ENCODE assay signal across 8 cellular contexts in genomic region chr22:19942886-19943664, GRCh38. TPM values are rescaled to one million over a fixed set of nuclear protein-coding genes. Genes with fewer than 3 reads are reported as not detected.
DNase-seq lines count a peak whose midpoint lies in the region; ATAC-seq lines count a peak whose summit lies in the region.

No MANE protein-coding gene starts in this region.

- no peaks in the 10 kb centered on the region for H3K9me3 Mint-ChIP-seq in CD4-positive, alpha-beta memory T cell
- no peaks in the 10 kb centered on the region for H3K9me3 Mint-ChIP-seq in activated T-helper 1 cell treated with anti-CD3 and anti-CD28 coated beads, Interleukin-12 subunit alpha, Interleukin-12 subunit beta, Interleukin-2, Interleukin-4 antibody, amounts not matched to agents 30 ng/mL and 10 ng/mL and 1 ng/mL, durations not matched to agents 14 hours and 24 hours and 36 hours

- H3K27ac Mint-ChIP-seq in CD4-positive, alpha-beta memory T cell: peak overlapping the region; percentile 81 to 97 (median 96)
- H3K27ac Mint-ChIP-seq in activated T-helper 1 cell treated with anti-CD3 and anti-CD28 coated beads, Interleukin-12 subunit alpha, Interleukin-12 subunit beta, Interleukin-2, Interleukin-4 antibody, amounts not matched to agents 30 ng/mL and 10 ng/mL and 1 ng/mL, durations not matched to agents 14 hours and 24 hours and 36 hours: peak overlapping the region; percentile 93

- peak overlapping the region; percentile 92 to 96 (median 94) for H3K4me3 Mint-ChIP-seq in CD4-positive, alpha-beta memory T cell
- H3K4me3 Mint-ChIP-seq in activated T-helper 1 cell treated with anti-CD3 and anti-CD28 coated beads, Interleukin-12 subunit alpha, Interleukin-12 subunit beta, Interleukin-2, Interleukin-4 antibody, amounts not matched to agents 30 ng/mL and 10 ng/mL and 1 ng/mL, durations not matched to agents 14 hours and 24 hours and 36 hours: peak overlapping the region; percentile 98

- POLR2A ChIA-PET in CD4-positive, alpha-beta memory T cell (lab: Charles Lee; ENCODE audit: partially characterized antibody): interaction anchor here (1.4 to 2.6 kb wide), 5 partner anchors 78 to 496 kb away, joined by 4 to 17 read pairs (median 6); partner anchors contain the start of genes C22orf39, GNB1L, RTL10 and TANGO2

- CTCF ChIA-PET in CD4-positive, alpha-beta memory T cell (lab: Charles Lee; ENCODE audit: partially characterized antibody): interaction anchor here (1.4 kb wide), 1 partner anchor 212 kb away, joined by 4 read pairs; no protein-coding TSS in a partner anchor

- no peaks in the 10 kb centered on the region for H3K9me3 ChIP-seq in CD4-positive, alpha-beta memory T cell (ENCODE audit: control insufficient read depth in 1 of 2, low read length in 2 of 2)

- H3K27ac ChIP-seq in CD4-positive, alpha-beta memory T cell (ENCODE audit: low read depth, low read length): peak overlapping the region; percentile 80
- H3K27ac ChIP-seq in rectal smooth muscle tissue (ENCODE audit: low read depth, low read length): peak overlapping the region; percentile 95

- no peaks in the 10 kb centered on the region for H3K36me3 ChIP-seq in CD4-positive, alpha-beta memory T cell (ENCODE audit: insufficient read depth, low read length)
- H3K36me3 ChIP-seq in rectal smooth muscle tissue (ENCODE audit: control insufficient read depth, insufficient read depth, low read length): no peaks in the 10 kb centered on the region

- DNase-seq in CD4-positive, alpha-beta memory T cell: no peak
- DNase-seq in KBM-7: peak; percentile 55
- no peak for DNase-seq in activated T-helper 1 cell treated with anti-CD3 and anti-CD28 coated beads, Interleukin-12 subunit alpha, Interleukin-12 subunit beta, Interleukin-2, Interleukin-4 antibody, amounts not matched to agents 30 ng/mL and 10 ng/mL and 1 ng/mL, durations not matched to agents 14 hours and 24 hours and 36 hours (ENCODE audit: low spot score)
- DNase-seq in glomerular visceral epithelial cell (ENCODE audit: extremely low spot score): peak; percentile 66
- DNase-seq in globus pallidus (ENCODE audit: low spot score): no peak
- DNase-seq in GM19238 (ENCODE audit: insufficient read length, low spot score): no peak

- in situ Hi-C loops in KBM-7 (cut with MboI; ENCODE audit: low pct_unique_long_range_greater_than_20kb, low sequenced_read_pairs): no loop called here

- no peaks in the 10 kb centered on the region for H3K27me3 Mint-ChIP-seq in CD4-positive, alpha-beta memory T cell
- H3K27me3 Mint-ChIP-seq in activated T-helper 1 cell treated with anti-CD3 and anti-CD28 coated beads, Interleukin-12 subunit alpha, Interleukin-12 subunit beta, Interleukin-2, Interleukin-4 antibody, amounts not matched to agents 30 ng/mL and 10 ng/mL and 1 ng/mL, durations not matched to agents 14 hours and 24 hours and 36 hours (ENCODE audit: insufficient read depth): peaks cover 1% of the 10 kb centered on the region

- no peaks in the 10 kb centered on the region for H3K27me3 ChIP-seq in CD4-positive, alpha-beta memory T cell (ENCODE audit: insufficient read depth, low read length)
- no peaks in the 10 kb centered on the region for H3K27me3 ChIP-seq in rectal smooth muscle tissue (ENCODE audit: control insufficient read depth, insufficient read depth, low read length)

- H3K4me1 ChIP-seq in CD4-positive, alpha-beta memory T cell (ENCODE audit: insufficient read depth, low read length): peaks cover 39% of the 10 kb centered on the region
- peaks cover 26% of the 10 kb centered on the region for H3K4me1 ChIP-seq in rectal smooth muscle tissue (ENCODE audit: control insufficient read depth, insufficient read depth, low read length)

- intact Hi-C loops in CD4-positive, alpha-beta memory T cell (cut with micrococcal nuclease): no loop called here
- intact Hi-C loops in activated T-helper 1 cell treated with anti-CD3 and anti-CD28 coated beads, Interleukin-12 subunit alpha, Interleukin-12 subunit beta, Interleukin-2, Interleukin-4 antibody, amounts not matched to agents 30 ng/mL and 10 ng/mL and 1 ng/mL, durations not matched to agents 14 hours and 24 hours and 36 hours (cut with micrococcal nuclease): loop anchor here (5.0 kb wide), 1 partner anchor 51 kb away; no protein-coding TSS in a partner anchor

- ATAC-seq in GM18868 (IDR thresholded peaks at IDR 0.05; ENCODE audit: unreplicated experiment): no peak

- H3K4me3 ChIP-seq in CD4-positive, alpha-beta memory T cell (ENCODE audit: low read length in 2 of 2): peak overlapping the region; percentile 72 to 91
- H3K4me3 ChIP-seq in rectal smooth muscle tissue (ENCODE audit: low read length): peak overlapping the region; percentile 73

- peak overlapping the region; percentile 7 for H3K9ac ChIP-seq in rectal smooth muscle tissue (ENCODE audit: low read length)

- peaks cover 25 to 59% (median 44%) of the 10 kb centered on the region in 4 donors for H3K4me1 Mint-ChIP-seq in CD4-positive, alpha-beta memory T cell
- H3K4me1 Mint-ChIP-seq in activated T-helper 1 cell treated with anti-CD3 and anti-CD28 coated beads, Interleukin-12 subunit alpha, Interleukin-12 subunit beta, Interleukin-2, Interleukin-4 antibody, amounts not matched to agents 30 ng/mL and 10 ng/mL and 1 ng/mL, durations not matched to agents 14 hours and 24 hours and 36 hours (ENCODE audit: low read depth): peaks cover 36% of the 10 kb centered on the region

- H3K36me3 Mint-ChIP-seq in CD4-positive, alpha-beta memory T cell: peaks cover under 1 to 10% of the 10 kb centered on the region in 2 donors
- peaks cover 8% of the 10 kb centered on the region for H3K36me3 Mint-ChIP-seq in activated T-helper 1 cell treated with anti-CD3 and anti-CD28 coated beads, Interleukin-12 subunit alpha, Interleukin-12 subunit beta, Interleukin-2, Interleukin-4 antibody, amounts not matched to agents 30 ng/mL and 10 ng/mL and 1 ng/mL, durations not matched to agents 14 hours and 24 hours and 36 hours (ENCODE audit: low read depth)

RNA-seq across cellular contexts. Expression of gene TXNRD2, which starts 1.5 kb away (rescaled TPM):
- 10 to 100 TPM; 34.2 to 35.9 TPM for total RNA-seq in CD4-positive, alpha-beta memory T cell
- polyA plus RNA-seq in CD4-positive, alpha-beta memory T cell: 10 to 100 TPM in 1 of 2 donors, 1 to 10 TPM in 1; 8.5 to 11.2 TPM
- 19.0 and 20.0 TPM in 2 replicates for total RNA-seq in activated T-helper 1 cell treated with anti-CD3 and anti-CD28 coated beads, Interleukin-12 subunit alpha, Interleukin-12 subunit beta, Interleukin-2, Interleukin-4 antibody, amounts not matched to agents 30 ng/mL and 10 ng/mL and 1 ng/mL, durations not matched to agents 14 hours and 24 hours and 36 hours

RNA-seq across cellular contexts. Expression of gene COMT, which starts 1.5 kb away (rescaled TPM):
- 10 to 100 TPM; 36.8 to 39.2 TPM for total RNA-seq in CD4-positive, alpha-beta memory T cell
- polyA plus RNA-seq in CD4-positive, alpha-beta memory T cell: 10 to 100 TPM; 93.1 to 93.9 TPM
- total RNA-seq in activated T-helper 1 cell treated with anti-CD3 and anti-CD28 coated beads, Interleukin-12 subunit alpha, Interleukin-12 subunit beta, Interleukin-2, Interleukin-4 antibody, amounts not matched to agents 30 ng/mL and 10 ng/mL and 1 ng/mL, durations not matched to agents 14 hours and 24 hours and 36 hours: 99.4 and 112 TPM in 2 replicates

Comparison
In these comparisons a context has a peak if more than half of its experiments do, and no peak if none do; other contexts are left out.
1. DNase-seq: peak in KBM-7 (single experiment) and glomerular visceral epithelial cell (single experiment); none in CD4-positive, alpha-beta memory T cell (0 of 5), activated T-helper 1 cell treated with anti-CD3 and anti-CD28 coated beads, Interleukin-12 subunit alpha, Interleukin-12 subunit beta, Interleukin-2, Interleukin-4 antibody, amounts not matched to agents 30 ng/mL and 10 ng/mL and 1 ng/mL, durations not matched to agents 14 hours and 24 hours and 36 hours (single experiment), globus pallidus (single experiment) and GM19238 (single experiment).